ENCODE assay signal across 24 cellular contexts in the genomic region with DNA sequence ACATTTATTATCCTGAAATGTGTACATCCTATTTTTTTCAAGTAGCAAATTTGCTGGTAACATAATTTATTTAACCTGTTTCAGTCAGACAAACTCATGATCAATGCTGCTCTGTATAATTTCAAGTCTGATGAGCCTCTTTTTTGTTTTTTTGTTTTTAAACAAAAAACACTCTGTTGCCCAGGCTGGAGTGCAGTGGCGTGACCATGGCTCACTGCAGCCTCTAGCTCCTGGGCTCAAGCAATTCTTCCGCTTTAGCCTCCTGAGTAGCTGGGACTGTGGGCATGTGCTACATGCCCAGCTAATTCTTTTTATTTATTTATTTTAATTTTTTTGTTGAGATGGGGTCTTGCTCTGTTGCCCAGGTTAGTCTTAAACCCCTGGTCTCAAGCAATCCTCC. TPM values are rescaled to one million over a fixed set of nuclear protein-coding genes. Genes with fewer than 3 reads are reported as not detected.
DNase-seq lines count a peak whose midpoint lies in the region; ATAC-seq, FAIRE-seq and TF ChIP-seq lines count a peak whose summit lies in the region.
"Had no signal": no experiment of that assay in that cellular context is flagged by ENCODE, and none has a peak within 500 bp of the region (broad histone marks: within the 10 kb centered on the region; RNA-seq: fewer than 3 reads in every experiment).

No MANE protein-coding gene starts in this region.

- H3K36me3 Mint-ChIP-seq in T-helper 17 cell (ENCODE audit: low read depth) = peaks cover 14% of the 10 kb centered on the region

- DNase-seq in COLO829 (ENCODE audit: low spot score) (peak; percentile 33), T-helper 17 cell (no peak), foreskin melanocyte (peak; percentile 82), thyroid gland (peak; percentile 3 to 7), NCI-H526 (lab: John Stamatoyannopoulos, UW) (no peak), GM12891 (ENCODE audit: insufficient read length, low spot score) (no peak)
- DNase-seq in stimulated activated naive CD4-positive, alpha-beta T cell treated with Interleukin-2 at 50 U/mL for 16 hours (lab: John Stamatoyannopoulos, UW) = no peak
- DNase-seq: AML-193; Caco-2; Calu3; CD4-positive, alpha-beta T cell; CD8-positive, alpha-beta T cell; DMS79 treated with DMSO at 0.1 percent for 48 hours; GF-D8 had no signal

- no peak for TF ChIP-seq POLR2A in thyroid gland (IDR thresholded peaks at IDR 0.05)
- no peak for TF ChIP-seq POLR2A in GM12891 (IDR thresholded peaks at IDR 0.05; ENCODE audit: low read depth, low read length)

- intact Hi-C loops in thyroid gland (cut with DNase I) = no loop called here

- FAIRE-seq in GM12891 (lab: Jason Lieb, UNC) = no peak
- FAIRE-seq: A549, D721Med, G401.6, GM12892, GM18507 had no signal

- H3K4me3 Mint-ChIP-seq in T-helper 17 cell = no peak overlapping the region
- H3K4me3 Mint-ChIP-seq: B cell; CD4-positive, alpha-beta T cell; CD8-positive, alpha-beta T cell had no signal

- no peak for TF ChIP-seq CTCF in thyroid gland (IDR thresholded peaks at IDR 0.05)

- no peak for ATAC-seq in T-helper 17 cell
- ATAC-seq: A549; CD8-positive, alpha-beta T cell had no signal

- no peaks in the 10 kb centered on the region for H3K27me3 Mint-ChIP-seq in T-helper 17 cell
- H3K27me3 Mint-ChIP-seq: B cell; CD4-positive, alpha-beta T cell had no signal

- H3K27ac ChIP-seq in thyroid gland = no peak overlapping the region
- H3K27ac ChIP-seq: 22Rv1; A549; BLaER1 treated with 17β-estradiol and CSF1 and Interleukin-3, amounts not matched to agents 10 nM and 100 nM; C4-2B had no signal

- H3K4me1 Mint-ChIP-seq in T-helper 17 cell = no peaks in the 10 kb centered on the region
- H3K4me1 Mint-ChIP-seq: B cell had no signal

- no peaks in the 10 kb centered on the region for H3K4me1 ChIP-seq in thyroid gland
- H3K4me1 ChIP-seq: A549; BLaER1 treated with 17β-estradiol and CSF1 and Interleukin-3, amounts not matched to agents 10 nM and 100 nM had no signal

- peaks cover 0 to 4% of the 10 kb centered on the region in 2 donors for H3K36me3 ChIP-seq in thyroid gland

- H3K4me3 ChIP-seq in thyroid gland (replicated peaks in 1 of 3) = no peak overlapping the region
- H3K4me3 ChIP-seq: A549; BLaER1 treated with 17β-estradiol and CSF1 and Interleukin-3, amounts not matched to agents 10 nM and 100 nM had no signal

- H3K27me3 ChIP-seq in thyroid gland = no peaks in the 10 kb centered on the region
- H3K27me3 ChIP-seq: BLaER1 treated with 17β-estradiol and CSF1 and Interleukin-3, amounts not matched to agents 10 nM and 100 nM had no signal

- WGBS in thyroid gland, 2 donors = 96 to 98% methylated on average over 2 of the region's 2 CpGs

- H3K9me3 ChIP-seq in T-helper 17 cell (ENCODE audit: control insufficient read depth, low read length, poor library complexity, severe bottlenecking) = no peaks in the 10 kb centered on the region
- no peaks in the 10 kb centered on the region for H3K9me3 ChIP-seq in thyroid gland
- H3K9me3 ChIP-seq: A549; BLaER1 treated with 17β-estradiol and CSF1 and Interleukin-3, amounts not matched to agents 10 nM and 100 nM; Caco-2 had no signal

- peak overlapping the region; percentile 56 for H3K27ac Mint-ChIP-seq in T-helper 17 cell
- H3K27ac Mint-ChIP-seq: B cell; CD4-positive, alpha-beta T cell; CD8-positive, alpha-beta T cell had no signal

TF ChIP-seq in GM12891, 5 proteins besides CTCF, POLR2A, EP300 and RAD21:
- TF ChIP-seq TAF1 (IDR thresholded peaks at IDR 0.05; ENCODE audit: low read depth, low read length) (no peak), PAX5 (IDR thresholded peaks at IDR 0.05; ENCODE audit: insufficient read depth, low read length, severe bottlenecking) (no peak), POLR2AphosphoS5 (IDR thresholded peaks at IDR 0.05; ENCODE audit: low read depth, low read length) (no peak), SPI1 (IDR thresholded peaks at IDR 0.05; ENCODE audit: low read depth, low read length) (no peak), POU2F2 (IDR thresholded peaks at IDR 0.05; ENCODE audit: low read depth, low read length) (no peak)
TF ChIP-seq in GM12891: peak in this region for 0.

RNA-seq across cellular contexts. Expression of gene CAPN3, which starts 40.1 kb away (rescaled TPM):
- 10 to 100 TPM; 10.6 to 11.6 TPM for total RNA-seq in T-helper 17 cell
- 1 to 10 TPM; 3.0 to 6.8 (median 4.0) TPM for total RNA-seq in thyroid gland
- polyA plus RNA-seq in GM12891 (2012; ENCODE audit: low read depth, missing spikeins) = 3.7 TPM
- total RNA-seq: A172 had no signal

RNA-seq across cellular contexts. Expression of gene TMEM87A, which starts 46.0 kb away (rescaled TPM):
- total RNA-seq in T-helper 17 cell = 10 to 100 TPM; 54.7 to 66.5 TPM
- 100 to 1,000 TPM; 106 to 187 (median 125) TPM for total RNA-seq in thyroid gland
- polyA plus RNA-seq in GM12891 (2012; ENCODE audit: low read depth, missing spikeins) = 17.7 TPM

RNA-seq across cellular contexts. Expression of gene GANC, which starts 46.2 kb away (rescaled TPM):
- total RNA-seq in T-helper 17 cell (10 to 100 TPM; 30.1 to 30.2 TPM), thyroid gland (10 to 100 TPM; 19.9 to 49.4 (median 22.2) TPM)
- polyA plus RNA-seq in GM12891 (2012; ENCODE audit: low read depth, missing spikeins) = 20.3 TPM

Comparison
In these comparisons a context has a peak if more than half of its experiments do, and no peak if none do; other contexts are left out.
1. DNase-seq: peak in COLO829 (single experiment), foreskin melanocyte (single experiment) and thyroid gland (2 of 2); none in T-helper 17 cell (0 of 3), NCI-H526 (0 of 2), stimulated activated naive CD4-positive, alpha-beta T cell treated with Interleukin-2 at 50 U/mL for 16 hours (single experiment) and GM12891 (single experiment).